In the genomic region with DNA sequence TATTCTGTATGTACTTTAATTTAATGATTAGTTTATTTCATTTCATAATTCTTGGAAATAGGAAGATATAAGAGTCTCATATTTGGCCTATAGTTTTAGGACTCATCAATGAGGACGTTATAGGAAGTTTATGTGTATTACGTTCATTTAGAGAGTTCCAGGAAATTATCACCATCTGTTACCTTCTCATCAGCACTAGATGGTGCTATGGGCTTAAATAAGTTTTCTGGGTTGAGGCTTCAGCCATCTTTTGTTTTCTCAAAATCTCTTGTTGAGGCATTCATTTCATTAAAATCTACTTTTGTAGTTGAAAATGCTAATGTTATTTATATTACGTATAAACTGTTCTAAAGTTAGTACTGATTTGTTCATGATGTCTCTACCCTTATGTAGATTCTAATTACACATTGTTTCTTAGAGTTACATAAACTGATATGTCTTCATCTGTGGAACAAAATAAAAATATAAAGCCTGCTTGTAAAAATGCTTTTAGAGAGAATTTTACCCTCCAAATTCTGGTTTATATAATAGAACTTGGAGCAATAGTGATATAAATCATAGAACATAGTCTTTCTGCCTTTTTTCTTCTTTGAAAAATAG, we compare ENCODE assay signal across 8 cellular contexts.
DNase-seq lines count a peak whose midpoint lies in the region; ATAC-seq lines count a peak whose summit lies in the region.

No MANE protein-coding gene starts in this region.

- no peak overlapping the region for H3K4me3 ChIP-seq in iPS-20b (ENCODE audit: low read length)

- no peaks in the 10 kb centered on the region for H3K36me3 Mint-ChIP-seq in activated CD8-positive, alpha-beta T cell treated with anti-CD3 and anti-CD28 coated beads, Interleukin-2, amount 10 ng/mL, durations not matched to agents 7 days and 5 days (ENCODE audit: low read depth)

- peaks cover 5% of the 10 kb centered on the region; the same call in 1 of the 2 replicates for H3K4me1 ChIP-seq in iPS-20b (ENCODE audit: insufficient read depth, low read length)

- H3K9me3 Mint-ChIP-seq in activated CD8-positive, alpha-beta T cell treated with anti-CD3 and anti-CD28 coated beads, Interleukin-2, amount 10 ng/mL, durations not matched to agents 7 days and 5 days (ENCODE audit: insufficient read depth), result no peaks in the 10 kb centered on the region

- H3K9ac ChIP-seq in iPS-20b (ENCODE audit: low read depth, low read length), result peak overlapping the region; percentile 4; the same call in 1 of the 2 replicates

- intact Hi-C loops in posterior vena cava (cut with DNase I), result no loop called here

- peaks cover 12% of the 10 kb centered on the region for H3K27me3 Mint-ChIP-seq in activated CD8-positive, alpha-beta T cell treated with anti-CD3 and anti-CD28 coated beads, Interleukin-2, amount 10 ng/mL, durations not matched to agents 7 days and 5 days (ENCODE audit: low read depth)

- POLR2A ChIA-PET in activated CD8-positive, alpha-beta T cell treated with anti-CD3 and anti-CD28 coated beads, Interleukin-2, amount 10 ng/mL, durations not matched to agents 7 days and 5 days (lab: Charles Lee), result no interaction called here

- no peaks in the 10 kb centered on the region for H3K36me3 ChIP-seq in iPS-20b (ENCODE audit: insufficient read depth, low read depth, low read length)

- CTCF ChIA-PET in activated CD8-positive, alpha-beta T cell treated with anti-CD3 and anti-CD28 coated beads, Interleukin-2, amount 10 ng/mL, durations not matched to agents 7 days and 5 days (lab: Charles Lee), result interaction anchor here (0.9 to 2.4 kb wide), 5 partner anchors 91 to 730 kb away, joined by 3 to 11 read pairs (median 10); a partner anchor contains a TSS

- no peaks in the 10 kb centered on the region for H3K9me3 ChIP-seq in iPS-20b (ENCODE audit: insufficient read depth, low read depth, low read length)

- H3K27ac ChIP-seq in iPS-20b (ENCODE audit: low read length), result no peak overlapping the region

- H3K4me1 Mint-ChIP-seq in activated CD8-positive, alpha-beta T cell treated with anti-CD3 and anti-CD28 coated beads, Interleukin-2, amount 10 ng/mL, durations not matched to agents 7 days and 5 days (ENCODE audit: low read depth), result no peaks in the 10 kb centered on the region

- H3K27ac Mint-ChIP-seq in activated CD8-positive, alpha-beta T cell treated with anti-CD3 and anti-CD28 coated beads, Interleukin-2, amount 10 ng/mL, durations not matched to agents 7 days and 5 days, result no peak overlapping the region

- peak; percentile 44 for DNase-seq in DMS79 (lab: John Stamatoyannopoulos, UW)
- DNase-seq in NCI-H2196 treated with DMSO at 0.1 percent for 48 hours (lab: John Stamatoyannopoulos, UW; ENCODE audit: unreplicated experiment), result peak; percentile 64
- DNase-seq in activated CD8-positive, alpha-beta T cell treated with anti-CD3 and anti-CD28 coated beads, Interleukin-2, amount 10 ng/mL, durations not matched to agents 7 days and 5 days, result peak; percentile 31
- no peak for DNase-seq in stimulated activated naive CD8-positive, alpha-beta T cell treated with anti-CD3 and anti-CD28 coated beads, Interleukin-15, Interleukin-2, amounts not matched to agents 100 U/mL and 50 U/mL, for 24 hours
- DNase-seq in posterior vena cava (ENCODE audit: low spot score), result no peak

- H3K4me3 Mint-ChIP-seq in activated CD8-positive, alpha-beta T cell treated with anti-CD3 and anti-CD28 coated beads, Interleukin-2, amount 10 ng/mL, durations not matched to agents 7 days and 5 days, result no peak overlapping the region

- no peaks in the 10 kb centered on the region for H3K27me3 ChIP-seq in iPS-20b (ENCODE audit: insufficient read depth, low read length)

- ATAC-seq in GM19397 (IDR thresholded peaks at IDR 0.05; ENCODE audit: unreplicated experiment), result peak; percentile 89
- peak; percentile 98 for ATAC-seq in HG03354 (IDR thresholded peaks at IDR 0.05; ENCODE audit: poor library complexity, severe bottlenecking, unreplicated experiment)
- peak; percentile 85 for ATAC-seq in activated CD8-positive, alpha-beta T cell treated with anti-CD3 and anti-CD28 coated beads, Interleukin-2, amount 10 ng/mL, durations not matched to agents 7 days and 5 days
- ATAC-seq in stimulated activated naive CD8-positive, alpha-beta T cell treated with anti-CD3 and anti-CD28 coated beads, Interleukin-15, Interleukin-2, amounts not matched to agents 100 U/mL and 50 U/mL, for 24 hours, result peak; percentile 79

Comparison
In these comparisons a context has a peak if more than half of its experiments do, and no peak if none do; other contexts are left out.
1. DNase-seq: peak in DMS79 (single experiment), NCI-H2196 treated with DMSO at 0.1 percent for 48 hours (single experiment) and activated CD8-positive, alpha-beta T cell treated with anti-CD3 and anti-CD28 coated beads, Interleukin-2, amount 10 ng/mL, durations not matched to agents 7 days and 5 days (single experiment); none in stimulated activated naive CD8-positive, alpha-beta T cell treated with anti-CD3 and anti-CD28 coated beads, Interleukin-15, Interleukin-2, amounts not matched to agents 100 U/mL and 50 U/mL, for 24 hours (single experiment) and posterior vena cava (single experiment).
2. Peak in every context shown above with its lines, with median percentiles within 50 percentile points of each other: ATAC-seq.